20 cellular contexts compared by ENCODE assay signal in genomic region chr2:18645315-18645714, GRCh38. TPM values are rescaled to one million over a fixed set of nuclear protein-coding genes. Genes with fewer than 3 reads are reported as not detected.
DNase-seq lines count a peak whose midpoint lies in the region; ATAC-seq and TF ChIP-seq lines count a peak whose summit lies in the region.
"Had no signal": no experiment of that assay in that cellular context is flagged by ENCODE, and none has a peak within 500 bp of the region (broad histone marks: within the 10 kb centered on the region; RNA-seq: fewer than 3 reads in every experiment).

No MANE protein-coding gene starts in this region.

- in situ Hi-C loops in mammary epithelial cell (cut with MboI; ENCODE audit: low sequenced_read_pairs in 2 of 2): no loop called here

- dilution Hi-C loops in mammary epithelial cell (cut with HindIII; ENCODE audit: low sequenced_read_pairs): no loop called here

- no peaks in the 10 kb centered on the region for H4K20me1 ChIP-seq in mammary epithelial cell (ENCODE audit: insufficient read depth, low read length)

- H2AFZ ChIP-seq in mammary epithelial cell (ENCODE audit: low read depth, low read length): no peak overlapping the region

- H3K27ac Mint-ChIP-seq in activated naive CD4-positive, alpha-beta T cell treated with anti-CD3 and anti-CD28 coated beads for 36 hours: no peak overlapping the region

- H3K27me3 ChIP-seq in mammary epithelial cell (ENCODE audit: insufficient read depth, low read length) (no peaks in the 10 kb centered on the region), foreskin keratinocyte (no peaks in the 10 kb centered on the region)

- no peak overlapping the region for H3K4me3 ChIP-seq in mammary epithelial cell (replicated peaks in 1 of 3; ENCODE audit: insufficient read depth in 1 of 3, low read depth in 2 of 3, low read length in 3 of 3)
- H3K4me3 ChIP-seq: K562 had no signal

- H3K36me3 Mint-ChIP-seq in activated naive CD4-positive, alpha-beta T cell treated with anti-CD3 and anti-CD28 coated beads for 36 hours (ENCODE audit: low read depth): peaks cover 30% of the 10 kb centered on the region

- DNase-seq in HT1080 (ENCODE audit: low read depth) (peak; percentile 33), mammary epithelial cell (peak; percentile 58), foreskin keratinocyte (peak; percentile 58 to 81), head of caudate nucleus (no peak), AG08396 (ENCODE audit: low spot score) (no peak)
- no peak for DNase-seq in activated naive CD4-positive, alpha-beta T cell treated with anti-CD3 and anti-CD28 coated beads for 36 hours
- DNase-seq: ACHN, AML-193, NCI-H1417, NCI-H187, NCI-H2107, NCI-H510A treated with DMSO at 0.1 percent for 48 hours, NCI-H82, RPMI8226, SIG-M5 had no signal

- H3K9me3 ChIP-seq in mammary epithelial cell (replicated peaks; ENCODE audit: insufficient read depth, low read length): no peaks in the 10 kb centered on the region

- TF ChIP-seq CTCF in mammary epithelial cell (conservative IDR thresholded peaks at IDR 0.05 in 1 of 2, IDR thresholded peaks at IDR 0.05 in 1 of 2; ENCODE audit: extremely low read depth in 1 of 2, insufficient read depth in 1 of 2, low read depth in 1 of 2, low read length in 2 of 2) (no peak), foreskin keratinocyte (conservative IDR thresholded peaks at IDR 0.05) (no peak)

- intact Hi-C loops in mammary epithelial cell (cut with micrococcal nuclease) (no loop called here), head of caudate nucleus (cut with DNase I) (no loop called here)
- intact Hi-C loops in activated naive CD4-positive, alpha-beta T cell treated with anti-CD3 and anti-CD28 coated beads for 36 hours (cut with micrococcal nuclease): no loop called here

- H3K4me1 ChIP-seq in mammary epithelial cell (ENCODE audit: insufficient read depth, low read length) (peaks cover 10% of the 10 kb centered on the region), foreskin keratinocyte (peaks cover 11% of the 10 kb centered on the region)

- no TSS peak for BruUV-seq in mammary epithelial cell (replicated peaks; lab: Mats Ljungman, UMichigan)

- no peak overlapping the region for H3K9ac ChIP-seq in mammary epithelial cell (ENCODE audit: insufficient read depth, low read length)

- H3K27ac ChIP-seq in mammary epithelial cell (ENCODE audit: insufficient read depth, low read depth, low read length) (no peak overlapping the region), foreskin keratinocyte (no peak overlapping the region)
- H3K27ac ChIP-seq: C4-2B had no signal

- H3K4me2 ChIP-seq in mammary epithelial cell (ENCODE audit: insufficient read depth, low read depth, low read length): no peak overlapping the region

- no peaks in the 10 kb centered on the region for H3K27me3 Mint-ChIP-seq in activated naive CD4-positive, alpha-beta T cell treated with anti-CD3 and anti-CD28 coated beads for 36 hours (ENCODE audit: low read depth)

- no peaks in the 10 kb centered on the region for H3K36me3 ChIP-seq in mammary epithelial cell (ENCODE audit: insufficient read depth, low read length)

- no peaks in the 10 kb centered on the region for H3K79me2 ChIP-seq in mammary epithelial cell (ENCODE audit: insufficient read depth, low read length)

- no peak overlapping the region for H3K4me3 Mint-ChIP-seq in activated naive CD4-positive, alpha-beta T cell treated with anti-CD3 and anti-CD28 coated beads for 36 hours

- ATAC-seq in foreskin keratinocyte (peak; percentile 82), GM18907 (IDR thresholded peaks at IDR 0.05; ENCODE audit: unreplicated experiment) (no peak)
- ATAC-seq: K562, SK-N-SH treated with all-trans-retinoic acid at 6 μM for 48 hours had no signal

- H3K9me3 Mint-ChIP-seq in activated naive CD4-positive, alpha-beta T cell treated with anti-CD3 and anti-CD28 coated beads for 36 hours: peaks cover 4% of the 10 kb centered on the region

- no peaks in the 10 kb centered on the region for H3K4me1 Mint-ChIP-seq in activated naive CD4-positive, alpha-beta T cell treated with anti-CD3 and anti-CD28 coated beads for 36 hours (ENCODE audit: low read depth)

- CTCF ChIA-PET in mammary epithelial cell (lab: Charles Lee; ENCODE audit: low non-redundant PET): no interaction called here
- CTCF ChIA-PET in activated naive CD4-positive, alpha-beta T cell treated with anti-CD3 and anti-CD28 coated beads for 36 hours (lab: Charles Lee): no interaction called here

RNA-seq across cellular contexts. Expression of gene NT5C1B, which starts 55.9 kb away (rescaled TPM):
- not detected in 2 replicates for total RNA-seq in HT1080 (2014; rRNA removed; shearing (Covaris generic))
- not detected in 2 replicates for polyA plus RNA-seq in HT1080 (2015; cell fraction: cytosol; rRNA removed)
- not detected in 2 replicates for polyA plus RNA-seq in HT1080 (2015; cell fraction: nucleus; rRNA removed)
- total RNA-seq in mammary epithelial cell: under 1 TPM in 1 of 2 donors, not detected in 1; 0.17 TPM
- not detected for polyA plus RNA-seq in mammary epithelial cell
- polyA minus RNA-seq in mammary epithelial cell: not detected
- not detected in 2 replicates for total RNA-seq in foreskin keratinocyte
- polyA plus RNA-seq in foreskin keratinocyte: not detected in 2 replicates
- total RNA-seq in activated naive CD4-positive, alpha-beta T cell treated with anti-CD3 and anti-CD28 coated beads for 36 hours: not detected
- total RNA-seq: H4, K562 had no signal

Comparison
In these comparisons a context has a peak if more than half of its experiments do, and no peak if none do; other contexts are left out.
1. DNase-seq: peak in HT1080 (single experiment), mammary epithelial cell (single experiment) and foreskin keratinocyte (2 of 2); none in activated naive CD4-positive, alpha-beta T cell treated with anti-CD3 and anti-CD28 coated beads for 36 hours (single experiment), head of caudate nucleus (0 of 42) and AG08396 (single experiment).